Comparison of ENCODE assay signal across 11 cellular contexts in the genomic region with DNA sequence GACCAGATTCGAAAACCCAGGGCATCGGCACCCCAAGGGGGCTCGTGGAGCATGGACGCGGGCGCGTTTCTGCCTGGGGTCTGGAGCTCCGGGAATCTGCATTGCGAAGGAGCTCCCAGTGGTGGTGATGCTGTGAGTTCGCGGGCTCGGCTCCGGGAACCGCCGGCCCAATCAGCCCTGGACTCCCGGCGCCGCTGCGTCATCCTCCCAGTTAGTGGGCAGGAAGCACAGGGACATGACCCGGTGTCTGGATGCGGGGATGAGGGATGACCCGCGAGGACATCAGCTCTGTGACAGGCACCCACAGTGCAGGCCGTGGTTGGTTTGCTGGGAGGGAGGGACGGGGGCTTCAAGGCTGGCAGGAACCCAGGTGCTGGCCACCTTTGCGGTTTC. TPM values are rescaled to one million over a fixed set of nuclear protein-coding genes. Genes with fewer than 3 reads are reported as not detected.
A peak's percentile ranks its signal among the peaks of the same experiment; 100 is the strongest.
DNase-seq lines count a peak whose midpoint lies in the region; ATAC-seq, FAIRE-seq and TF ChIP-seq lines count a peak whose summit lies in the region.
"Had no signal": no experiment of that assay in that cellular context is flagged by ENCODE, and none has a peak within 500 bp of the region (broad histone marks: within the 10 kb centered on the region; RNA-seq: fewer than 3 reads in every experiment).

No MANE protein-coding gene starts in this region.

- 60% methylated on average over 18 of the region's 26 CpGs for WGBS in mammary epithelial cell (ENCODE audit: low coverage, missing lambda C conversion rate)
- WGBS in thyroid gland, 2 donors, result 18 to 28% methylated on average over 3 to 25 of the region's 26 CpGs

- no peak for TF ChIP-seq CTCF in mammary epithelial cell (conservative IDR thresholded peaks at IDR 0.05 in 1 of 2, IDR thresholded peaks at IDR 0.05 in 1 of 2; ENCODE audit: extremely low read depth in 1 of 2, insufficient read depth in 1 of 2, low read depth in 1 of 2, low read length in 2 of 2)
- no peak for TF ChIP-seq CTCF in thyroid gland (IDR thresholded peaks at IDR 0.05)

- peaks cover 12% of the 10 kb centered on the region for H3K4me1 Mint-ChIP-seq in activated CD4-positive, alpha-beta memory T cell treated with anti-CD3 and anti-CD28 coated beads for 36 hours (ENCODE audit: low read depth)
- peaks cover 16% of the 10 kb centered on the region for H3K4me1 Mint-ChIP-seq in activated CD4-positive, alpha-beta memory T cell treated with anti-CD3 and anti-CD28 coated beads, Interleukin-2, amount 10 ng/mL, durations not matched to agents 7 days and 5 days

- H3K36me3 Mint-ChIP-seq in activated CD4-positive, alpha-beta memory T cell treated with anti-CD3 and anti-CD28 coated beads for 36 hours, result no peaks in the 10 kb centered on the region
- no peaks in the 10 kb centered on the region for H3K36me3 Mint-ChIP-seq in activated CD4-positive, alpha-beta memory T cell treated with anti-CD3 and anti-CD28 coated beads, Interleukin-2, amount 10 ng/mL, durations not matched to agents 7 days and 5 days (ENCODE audit: low read depth)
- H3K36me3 Mint-ChIP-seq: CD4-positive, CD25-positive, alpha-beta regulatory T cell; memory B cell had no signal

- in situ Hi-C loops in mammary epithelial cell (cut with MboI; ENCODE audit: low sequenced_read_pairs in 2 of 2), result no loop called here

- H3K9me3 Mint-ChIP-seq in activated CD4-positive, alpha-beta memory T cell treated with anti-CD3 and anti-CD28 coated beads for 36 hours, result no peaks in the 10 kb centered on the region
- H3K9me3 Mint-ChIP-seq in activated CD4-positive, alpha-beta memory T cell treated with anti-CD3 and anti-CD28 coated beads, Interleukin-2, amount 10 ng/mL, durations not matched to agents 7 days and 5 days, result no peaks in the 10 kb centered on the region

- H3K27me3 ChIP-seq in mammary epithelial cell (ENCODE audit: insufficient read depth, low read length), result no peaks in the 10 kb centered on the region
- no peaks in the 10 kb centered on the region for H3K27me3 ChIP-seq in thyroid gland

- FAIRE-seq in GM12891 (lab: Jason Lieb, UNC), result no peak
- FAIRE-seq: K562 had no signal

- H3K4me3 Mint-ChIP-seq in activated CD4-positive, alpha-beta memory T cell treated with anti-CD3 and anti-CD28 coated beads for 36 hours, result no peak overlapping the region
- no peak overlapping the region for H3K4me3 Mint-ChIP-seq in activated CD4-positive, alpha-beta memory T cell treated with anti-CD3 and anti-CD28 coated beads, Interleukin-2, amount 10 ng/mL, durations not matched to agents 7 days and 5 days
- H3K4me3 Mint-ChIP-seq: memory B cell had no signal

- peak overlapping the region in 1 of 3 experiments; percentile 70 for H3K4me3 ChIP-seq in mammary epithelial cell (replicated peaks in 1 of 3; ENCODE audit: insufficient read depth in 1 of 3, low read depth in 2 of 3, low read length in 3 of 3)
- peak overlapping the region in 1 of 3 donors; percentile 31 for H3K4me3 ChIP-seq in thyroid gland (replicated peaks in 1 of 3)

- H3K27ac ChIP-seq in mammary epithelial cell (ENCODE audit: insufficient read depth, low read depth, low read length) (no peak overlapping the region), thyroid gland (no peak overlapping the region)

- H3K4me1 ChIP-seq in mammary epithelial cell (ENCODE audit: insufficient read depth, low read length) (peaks cover 13% of the 10 kb centered on the region), thyroid gland (peaks cover 10 to 26% of the 10 kb centered on the region in 2 donors)

- POLR2A ChIA-PET in activated CD4-positive, alpha-beta memory T cell treated with anti-CD3 and anti-CD28 coated beads for 36 hours (lab: Charles Lee), result no interaction called here
- POLR2A ChIA-PET in activated CD4-positive, alpha-beta memory T cell treated with anti-CD3 and anti-CD28 coated beads, Interleukin-2, amount 10 ng/mL, durations not matched to agents 7 days and 5 days (lab: Charles Lee), result no interaction called here

- no peaks in the 10 kb centered on the region for H3K79me2 ChIP-seq in mammary epithelial cell (ENCODE audit: insufficient read depth, low read length)

- ATAC-seq in esophagus mucosa, result no peak

- H3K9me3 ChIP-seq in mammary epithelial cell (replicated peaks; ENCODE audit: insufficient read depth, low read length) (no peaks in the 10 kb centered on the region), thyroid gland (no peaks in the 10 kb centered on the region)

- CTCF ChIA-PET in activated CD4-positive, alpha-beta memory T cell treated with anti-CD3 and anti-CD28 coated beads for 36 hours (lab: Charles Lee), result no interaction called here
- CTCF ChIA-PET in activated CD4-positive, alpha-beta memory T cell treated with anti-CD3 and anti-CD28 coated beads, Interleukin-2, amount 10 ng/mL, durations not matched to agents 7 days and 5 days (lab: Charles Lee), result no interaction called here
- CTCF ChIA-PET in mammary epithelial cell (lab: Charles Lee; ENCODE audit: low non-redundant PET), result no interaction called here

- peaks cover 36% of the 10 kb centered on the region for H3K27me3 Mint-ChIP-seq in activated CD4-positive, alpha-beta memory T cell treated with anti-CD3 and anti-CD28 coated beads for 36 hours
- H3K27me3 Mint-ChIP-seq in activated CD4-positive, alpha-beta memory T cell treated with anti-CD3 and anti-CD28 coated beads, Interleukin-2, amount 10 ng/mL, durations not matched to agents 7 days and 5 days, result peaks cover 50% of the 10 kb centered on the region

- peak; percentile 9 for DNase-seq in activated CD4-positive, alpha-beta memory T cell treated with anti-CD3 and anti-CD28 coated beads for 36 hours
- no peak for DNase-seq in activated CD4-positive, alpha-beta memory T cell treated with anti-CD3 and anti-CD28 coated beads, Interleukin-2, amount 10 ng/mL, durations not matched to agents 7 days and 5 days
- DNase-seq in mammary epithelial cell (no peak), kidney tubule cell (ENCODE audit: low spot score) (peak; percentile 68), thyroid gland (peak; percentile 7 to 10), GM12891 (ENCODE audit: insufficient read length, low spot score) (no peak)
- no peak for DNase-seq in stimulated activated naive CD4-positive, alpha-beta T cell treated with Interleukin-2 at 50 U/mL for 16 hours (lab: John Stamatoyannopoulos, UW)

- H3K27ac Mint-ChIP-seq in activated CD4-positive, alpha-beta memory T cell treated with anti-CD3 and anti-CD28 coated beads for 36 hours, result no peak overlapping the region
- no peak overlapping the region for H3K27ac Mint-ChIP-seq in activated CD4-positive, alpha-beta memory T cell treated with anti-CD3 and anti-CD28 coated beads, Interleukin-2, amount 10 ng/mL, durations not matched to agents 7 days and 5 days
- H3K27ac Mint-ChIP-seq: CD4-positive, CD25-positive, alpha-beta regulatory T cell; memory B cell had no signal

- H3K4me2 ChIP-seq in mammary epithelial cell (ENCODE audit: insufficient read depth, low read depth, low read length), result peak overlapping the region; percentile 99

- no peak overlapping the region for H3K9ac ChIP-seq in mammary epithelial cell (ENCODE audit: insufficient read depth, low read length)

- TF ChIP-seq POLR2A in thyroid gland (IDR thresholded peaks at IDR 0.05) (no peak), GM12891 (IDR thresholded peaks at IDR 0.05; ENCODE audit: low read depth, low read length) (no peak)

- no TSS peak for BruUV-seq in mammary epithelial cell (replicated peaks; lab: Mats Ljungman, UMichigan)

- H2AFZ ChIP-seq in mammary epithelial cell (ENCODE audit: low read depth, low read length), result peak overlapping the region; percentile 98

- no peaks in the 10 kb centered on the region for H4K20me1 ChIP-seq in mammary epithelial cell (ENCODE audit: insufficient read depth, low read length)

- dilution Hi-C loops in mammary epithelial cell (cut with HindIII; ENCODE audit: low sequenced_read_pairs), result loop anchor here (10.0 kb wide), 1 partner anchor 61 kb away; no protein-coding TSS in a partner anchor

- no peaks in the 10 kb centered on the region for H3K36me3 ChIP-seq in mammary epithelial cell (ENCODE audit: insufficient read depth, low read length)
- H3K36me3 ChIP-seq in thyroid gland, result no peaks in the 10 kb centered on the region

- intact Hi-C loops in activated CD4-positive, alpha-beta memory T cell treated with anti-CD3 and anti-CD28 coated beads for 36 hours (cut with micrococcal nuclease), result no loop called here
- intact Hi-C loops in mammary epithelial cell (cut with micrococcal nuclease) (loop anchor here (1.0 kb wide), 2 partner anchors 147 to 363 kb away; no protein-coding TSS in a partner anchor), thyroid gland (cut with DNase I) (no loop called here)

TF ChIP-seq in GM12891, 5 proteins besides CTCF, POLR2A, EP300 and RAD21:
- TF ChIP-seq TAF1 (IDR thresholded peaks at IDR 0.05; ENCODE audit: low read depth, low read length), result no peak
- no peak for TF ChIP-seq PAX5 (IDR thresholded peaks at IDR 0.05; ENCODE audit: insufficient read depth, low read length, severe bottlenecking)
- TF ChIP-seq SPI1 (IDR thresholded peaks at IDR 0.05; ENCODE audit: low read depth, low read length), result no peak
- TF ChIP-seq POU2F2 (IDR thresholded peaks at IDR 0.05; ENCODE audit: low read depth, low read length), result no peak
- no peak for TF ChIP-seq POLR2AphosphoS5 (IDR thresholded peaks at IDR 0.05; ENCODE audit: low read depth, low read length)

RNA-seq across cellular contexts. Expression of a gene that starts 0.9 kb away (rescaled TPM):
- total RNA-seq in activated CD4-positive, alpha-beta memory T cell treated with anti-CD3 and anti-CD28 coated beads for 36 hours, result not detected
- not detected for total RNA-seq in activated CD4-positive, alpha-beta memory T cell treated with anti-CD3 and anti-CD28 coated beads, Interleukin-2, amount 10 ng/mL, durations not matched to agents 7 days and 5 days
- total RNA-seq in mammary epithelial cell, result 1 to 10 TPM in 1 of 2 donors, under 1 TPM in 1; 0.31 to 1.0 TPM
- polyA plus RNA-seq in mammary epithelial cell, result 0.18 TPM
- polyA minus RNA-seq in mammary epithelial cell, result not detected
- total RNA-seq in thyroid gland, result 1 to 10 TPM in 1 of 4 donors, under 1 TPM in 2, not detected in 1; 0.49 to 1.3 (median 0.81) TPM
- polyA plus RNA-seq in GM12891 (2012; ENCODE audit: low read depth, missing spikeins), result not detected
- total RNA-seq in esophagus mucosa, result not detected
- total RNA-seq: CD4-positive, CD25-positive, alpha-beta regulatory T cell; K562 had no signal
- polyA plus RNA-seq: CD4-positive, CD25-positive, alpha-beta regulatory T cell had no signal

Comparison
In these comparisons a context has a peak if more than half of its experiments do, and no peak if none do; other contexts are left out.
1. DNase-seq: peak in activated CD4-positive, alpha-beta memory T cell treated with anti-CD3 and anti-CD28 coated beads for 36 hours (single experiment), kidney tubule cell (single experiment) and thyroid gland (2 of 2); none in activated CD4-positive, alpha-beta memory T cell treated with anti-CD3 and anti-CD28 coated beads, Interleukin-2, amount 10 ng/mL, durations not matched to agents 7 days and 5 days (single experiment), mammary epithelial cell (single experiment), stimulated activated naive CD4-positive, alpha-beta T cell treated with Interleukin-2 at 50 U/mL for 16 hours (single experiment) and GM12891 (single experiment).